Comparison of ENCODE assay signal across 1 cellular context in genomic region chr1:60037061-60037460, GRCh38.
TF ChIP-seq lines count a peak whose summit lies in the region.

No MANE protein-coding gene starts in this region.

TF ChIP-seq in WTC11, 78 proteins besides CTCF, POLR2A, EP300 and RAD21 (continued from another document):
- TF ChIP-seq PRDM15 (CRISPR knock-in tag; IDR thresholded peaks at IDR 0.05) (no peak), FOXJ3 (CRISPR knock-in tag; IDR thresholded peaks at IDR 0.05; ENCODE audit: borderline replicate concordance) (no peak), TCF7 (CRISPR knock-in tag; IDR thresholded peaks at IDR 0.05; ENCODE audit: low read depth) (no peak), ZNF281 (CRISPR knock-in tag; IDR thresholded peaks at IDR 0.05) (no peak), SP1 (CRISPR knock-in tag; conservative IDR thresholded peaks at IDR 0.05) (no peak), GABPB1 (CRISPR knock-in tag; IDR thresholded peaks at IDR 0.05) (no peak), USF2 (CRISPR knock-in tag; IDR thresholded peaks at IDR 0.05) (no peak), ZNF512 (CRISPR knock-in tag; IDR thresholded peaks at IDR 0.05; ENCODE audit: borderline replicate concordance) (no peak), E2F1 (CRISPR knock-in tag; IDR thresholded peaks at IDR 0.05) (no peak), AR (CRISPR knock-in tag; IDR thresholded peaks at IDR 0.05) (no peak), ZBTB43 (CRISPR knock-in tag; IDR thresholded peaks at IDR 0.05) (no peak), MAX (CRISPR knock-in tag; IDR thresholded peaks at IDR 0.05) (no peak)
TF ChIP-seq in WTC11: peak in this region for 0.
